8 cellular contexts compared by ENCODE assay signal in the genomic region with DNA sequence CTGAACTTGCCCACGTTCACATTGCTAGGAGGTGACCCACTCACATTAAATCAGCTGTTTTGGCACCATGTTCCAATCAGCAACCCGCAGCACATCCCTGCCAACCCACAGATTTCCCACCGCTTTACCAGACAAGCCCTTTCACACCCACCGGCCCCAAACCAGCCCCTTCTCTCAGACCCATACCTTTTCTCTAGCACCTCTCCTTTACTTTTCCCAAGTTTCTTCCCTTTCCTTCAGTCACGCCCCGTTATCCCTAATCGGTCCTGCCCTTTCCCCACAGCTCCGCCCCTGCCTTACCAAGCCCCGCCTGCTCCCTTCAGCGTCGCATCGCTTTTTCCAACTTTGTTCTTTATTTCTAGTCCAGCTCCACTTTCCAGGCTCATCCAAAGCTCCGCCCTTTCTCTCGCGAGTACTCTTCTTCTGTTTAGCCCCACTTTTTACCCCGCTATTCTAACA. TPM values are rescaled to one million over a fixed set of nuclear protein-coding genes. Genes with fewer than 3 reads are reported as not detected.
DNase-seq lines count a peak whose midpoint lies in the region; ATAC-seq, FAIRE-seq and TF ChIP-seq lines count a peak whose summit lies in the region.

No MANE protein-coding gene starts in this region.

- no peaks in the 10 kb centered on the region for H3K9me3 ChIP-seq in CD8-positive, alpha-beta memory T cell (ENCODE audit: low read length)
- no peaks in the 10 kb centered on the region for H3K9me3 ChIP-seq in psoas muscle

- CTCF ChIA-PET in CD8-positive, alpha-beta memory T cell (lab: Charles Lee), result interaction anchor here (0.9 to 2.9 kb wide), 5 partner anchors 9 to 202 kb away, joined by 3 to 8 read pairs (median 4); a partner anchor contains a TSS

- H3K36me3 ChIP-seq in CD8-positive, alpha-beta memory T cell (ENCODE audit: insufficient read depth, low read length), result peaks cover 4% of the 10 kb centered on the region
- peaks cover 0 to 21% of the 10 kb centered on the region in 2 donors for H3K36me3 ChIP-seq in psoas muscle (ENCODE audit: insufficient read depth in 1 of 2, low read depth in 1 of 2)

- H3K36me3 Mint-ChIP-seq in CD8-positive, alpha-beta memory T cell, result peaks cover 0 to 32% (median 2%) of the 10 kb centered on the region in 3 donors
- peaks cover 25% of the 10 kb centered on the region for H3K36me3 Mint-ChIP-seq in T-helper 2 cell treated with Interferon-gamma antibody and Interleukin-4, amounts not matched to agents 5 μg/mL and 100 μg/mL, for 36 hours (ENCODE audit: low read depth)
- no peaks in the 10 kb centered on the region for H3K36me3 Mint-ChIP-seq in glutamatergic neuron (ENCODE audit: unreplicated experiment)

- peak overlapping the region; percentile 87 to 98 (median 95) for H3K4me3 Mint-ChIP-seq in CD8-positive, alpha-beta memory T cell
- H3K4me3 Mint-ChIP-seq in T-helper 2 cell treated with Interferon-gamma antibody and Interleukin-4, amounts not matched to agents 5 μg/mL and 100 μg/mL, for 36 hours, result peak overlapping the region; percentile 93
- peak overlapping the region; percentile 86 for H3K4me3 Mint-ChIP-seq in glutamatergic neuron (ENCODE audit: unreplicated experiment)

- intact Hi-C loops in psoas muscle (cut with DNase I), result loop anchor here in 1 of 2 donors (1.0 kb wide), 1 partner anchor 19 kb away; a partner anchor contains a TSS

- H3K4me3 ChIP-seq in CD8-positive, alpha-beta memory T cell (ENCODE audit: low read length), result peak overlapping the region; percentile 80
- peak overlapping the region; percentile 95 for H3K4me3 ChIP-seq in psoas muscle

- ATAC-seq in GM19324 (IDR thresholded peaks at IDR 0.05; ENCODE audit: low FRiP score, unreplicated experiment), result peak; percentile 45
- peak; percentile 35 for ATAC-seq in HG03280 (IDR thresholded peaks at IDR 0.05; ENCODE audit: unreplicated experiment)
- peak; percentile 56 to 73 (median 66) for ATAC-seq in psoas muscle

- DNase-seq in CD8-positive, alpha-beta memory T cell, result no peak
- DNase-seq in T-helper 2 cell treated with Interferon-gamma antibody and Interleukin-4, amounts not matched to agents 5 μg/mL and 100 μg/mL, for 36 hours (ENCODE audit: low spot score), result no peak
- no peak for DNase-seq in glutamatergic neuron
- DNase-seq in psoas muscle, result no peak
- no peak for DNase-seq in HTR-8/SVneo (ENCODE audit: insufficient read length, low spot score)
- no peak for DNase-seq in activated effector memory CD4-positive, alpha-beta T cell treated with Interleukin-2 at 50 U/mL for 16 hours

- H3K27ac Mint-ChIP-seq in CD8-positive, alpha-beta memory T cell, result peak overlapping the region; percentile 80 to 97 (median 96)
- H3K27ac Mint-ChIP-seq in T-helper 2 cell treated with Interferon-gamma antibody and Interleukin-4, amounts not matched to agents 5 μg/mL and 100 μg/mL, for 36 hours, result peak overlapping the region; percentile 96
- H3K27ac Mint-ChIP-seq in glutamatergic neuron (ENCODE audit: unreplicated experiment), result peak overlapping the region; percentile 78

- POLR2A ChIA-PET in CD8-positive, alpha-beta memory T cell (lab: Charles Lee), result interaction anchor here (1.0 to 3.5 kb wide), 6 partner anchors 19 to 334 kb away, joined by 3 to 28 read pairs (median 8); a partner anchor contains a TSS

- peaks cover 40% of the 10 kb centered on the region for H3K4me1 ChIP-seq in CD8-positive, alpha-beta memory T cell (ENCODE audit: insufficient read depth, low read length)
- peaks cover 17% of the 10 kb centered on the region for H3K4me1 ChIP-seq in psoas muscle

- TF ChIP-seq CTCF in glutamatergic neuron (IDR thresholded peaks at IDR 0.05; ENCODE audit: partially characterized antibody, unreplicated experiment) (no peak), psoas muscle (IDR thresholded peaks at IDR 0.05) (no peak)

- FAIRE-seq in HTR-8/SVneo (lab: Jason Lieb, UNC), result no peak

- no peaks in the 10 kb centered on the region for H3K9me3 Mint-ChIP-seq in CD8-positive, alpha-beta memory T cell
- no peaks in the 10 kb centered on the region for H3K9me3 Mint-ChIP-seq in T-helper 2 cell treated with Interferon-gamma antibody and Interleukin-4, amounts not matched to agents 5 μg/mL and 100 μg/mL, for 36 hours
- H3K9me3 Mint-ChIP-seq in glutamatergic neuron (ENCODE audit: unreplicated experiment), result peaks cover 14% of the 10 kb centered on the region

- H3K27me3 ChIP-seq in CD8-positive, alpha-beta memory T cell (ENCODE audit: insufficient read depth, low read length, poor library complexity, severe bottlenecking), result no peaks in the 10 kb centered on the region
- no peaks in the 10 kb centered on the region for H3K27me3 ChIP-seq in psoas muscle (ENCODE audit: insufficient read depth in 3 of 3, low read length in 2 of 3)

- WGBS in psoas muscle, 3 donors, result 0 to 1% (median 0%) methylated on average over 15 of the region's 16 CpGs

- no peaks in the 10 kb centered on the region for H3K27me3 Mint-ChIP-seq in CD8-positive, alpha-beta memory T cell
- H3K27me3 Mint-ChIP-seq in T-helper 2 cell treated with Interferon-gamma antibody and Interleukin-4, amounts not matched to agents 5 μg/mL and 100 μg/mL, for 36 hours (ENCODE audit: low read depth), result no peaks in the 10 kb centered on the region
- peaks cover 10% of the 10 kb centered on the region for H3K27me3 Mint-ChIP-seq in glutamatergic neuron (ENCODE audit: unreplicated experiment)

- H3K27ac ChIP-seq in CD8-positive, alpha-beta memory T cell (ENCODE audit: low read depth, low read length), result peak overlapping the region; percentile 85
- H3K27ac ChIP-seq in psoas muscle, result peak overlapping the region; percentile 100

- H3K4me1 Mint-ChIP-seq in CD8-positive, alpha-beta memory T cell, result peaks cover 48 to 67% (median 62%) of the 10 kb centered on the region in 3 donors
- peaks cover 53% of the 10 kb centered on the region for H3K4me1 Mint-ChIP-seq in T-helper 2 cell treated with Interferon-gamma antibody and Interleukin-4, amounts not matched to agents 5 μg/mL and 100 μg/mL, for 36 hours (ENCODE audit: low read depth)
- H3K4me1 Mint-ChIP-seq in glutamatergic neuron (ENCODE audit: low read depth, unreplicated experiment), result peaks cover 16% of the 10 kb centered on the region

RNA-seq across cellular contexts. Expression of a gene that starts 0.8 kb away (rescaled TPM):
- total RNA-seq in CD8-positive, alpha-beta memory T cell, result 10 to 100 TPM; 46.8 to 50.2 TPM
- 27.0 TPM for polyA plus RNA-seq in CD8-positive, alpha-beta memory T cell
- 30.6 TPM for total RNA-seq in glutamatergic neuron (ENCODE audit: unreplicated experiment)
- 10 to 100 TPM in 3 of 4 donors, 1 to 10 TPM in 1; 9.9 to 16.1 (median 12.5) TPM for total RNA-seq in psoas muscle
- polyA plus RNA-seq in psoas muscle, result 1 to 10 TPM; 6.8 to 9.8 (median 9.0) TPM

RNA-seq across cellular contexts. Expression of a gene that starts 19.0 kb away (rescaled TPM):
- total RNA-seq in CD8-positive, alpha-beta memory T cell, result 10 to 100 TPM; 30.5 to 32.1 TPM
- 25.8 TPM for polyA plus RNA-seq in CD8-positive, alpha-beta memory T cell
- total RNA-seq in glutamatergic neuron (ENCODE audit: unreplicated experiment), result 76.5 TPM
- total RNA-seq in psoas muscle, result 1 to 10 TPM; 6.9 to 9.5 (median 8.1) TPM
- polyA plus RNA-seq in psoas muscle, result 10 to 100 TPM in 1 of 3 donors, 1 to 10 TPM in 2; 6.3 to 19.7 (median 9.1) TPM

RNA-seq across cellular contexts. Expression of a gene that starts 27.1 kb away (rescaled TPM):
- total RNA-seq in CD8-positive, alpha-beta memory T cell, result under 1 TPM in 1 of 2 experiments, not detected in 1; 0.16 TPM
- not detected for polyA plus RNA-seq in CD8-positive, alpha-beta memory T cell
- total RNA-seq in glutamatergic neuron (ENCODE audit: unreplicated experiment), result 54.6 TPM
- not detected for total RNA-seq in psoas muscle
- polyA plus RNA-seq in psoas muscle, result under 1 TPM in 1 of 3 donors, not detected in 2; 0.05 TPM

RNA-seq across cellular contexts. Expression of a gene that starts 39.0 kb away (rescaled TPM):
- total RNA-seq in CD8-positive, alpha-beta memory T cell, result 10 to 100 TPM; 27.0 to 27.4 TPM
- 2.9 TPM for polyA plus RNA-seq in CD8-positive, alpha-beta memory T cell
- 8.2 TPM for total RNA-seq in glutamatergic neuron (ENCODE audit: unreplicated experiment)
- total RNA-seq in psoas muscle, result 1 to 10 TPM; 4.5 to 7.2 (median 5.5) TPM
- 1 to 10 TPM; 3.9 to 5.7 (median 5.5) TPM for polyA plus RNA-seq in psoas muscle

Comparison
In these comparisons a context has a peak if more than half of its experiments do, and no peak if none do; other contexts are left out.
1. RNA of a gene that starts 27.1 kb away (total RNA-seq): 54.6 TPM in glutamatergic neuron (single experiment); 0.16 TPM in CD8-positive, alpha-beta memory T cell and not detected in psoas muscle; every median in the first group is over 10 times any median in the second.
2. Peak in every context shown above with its lines, with median percentiles within 50 percentile points of each other: H3K27ac Mint-ChIP-seq, H3K4me3 Mint-ChIP-seq and ATAC-seq.